ENCODE assay signal across 1 cellular context in genomic region chr17:36127199-36127881, GRCh38.
TF ChIP-seq lines count a peak whose summit lies in the region.

No MANE protein-coding gene starts in this region.

TF ChIP-seq in GM23338, 12 proteins besides CTCF, POLR2A, EP300 and RAD21:
- TF ChIP-seq, protein P1, sequence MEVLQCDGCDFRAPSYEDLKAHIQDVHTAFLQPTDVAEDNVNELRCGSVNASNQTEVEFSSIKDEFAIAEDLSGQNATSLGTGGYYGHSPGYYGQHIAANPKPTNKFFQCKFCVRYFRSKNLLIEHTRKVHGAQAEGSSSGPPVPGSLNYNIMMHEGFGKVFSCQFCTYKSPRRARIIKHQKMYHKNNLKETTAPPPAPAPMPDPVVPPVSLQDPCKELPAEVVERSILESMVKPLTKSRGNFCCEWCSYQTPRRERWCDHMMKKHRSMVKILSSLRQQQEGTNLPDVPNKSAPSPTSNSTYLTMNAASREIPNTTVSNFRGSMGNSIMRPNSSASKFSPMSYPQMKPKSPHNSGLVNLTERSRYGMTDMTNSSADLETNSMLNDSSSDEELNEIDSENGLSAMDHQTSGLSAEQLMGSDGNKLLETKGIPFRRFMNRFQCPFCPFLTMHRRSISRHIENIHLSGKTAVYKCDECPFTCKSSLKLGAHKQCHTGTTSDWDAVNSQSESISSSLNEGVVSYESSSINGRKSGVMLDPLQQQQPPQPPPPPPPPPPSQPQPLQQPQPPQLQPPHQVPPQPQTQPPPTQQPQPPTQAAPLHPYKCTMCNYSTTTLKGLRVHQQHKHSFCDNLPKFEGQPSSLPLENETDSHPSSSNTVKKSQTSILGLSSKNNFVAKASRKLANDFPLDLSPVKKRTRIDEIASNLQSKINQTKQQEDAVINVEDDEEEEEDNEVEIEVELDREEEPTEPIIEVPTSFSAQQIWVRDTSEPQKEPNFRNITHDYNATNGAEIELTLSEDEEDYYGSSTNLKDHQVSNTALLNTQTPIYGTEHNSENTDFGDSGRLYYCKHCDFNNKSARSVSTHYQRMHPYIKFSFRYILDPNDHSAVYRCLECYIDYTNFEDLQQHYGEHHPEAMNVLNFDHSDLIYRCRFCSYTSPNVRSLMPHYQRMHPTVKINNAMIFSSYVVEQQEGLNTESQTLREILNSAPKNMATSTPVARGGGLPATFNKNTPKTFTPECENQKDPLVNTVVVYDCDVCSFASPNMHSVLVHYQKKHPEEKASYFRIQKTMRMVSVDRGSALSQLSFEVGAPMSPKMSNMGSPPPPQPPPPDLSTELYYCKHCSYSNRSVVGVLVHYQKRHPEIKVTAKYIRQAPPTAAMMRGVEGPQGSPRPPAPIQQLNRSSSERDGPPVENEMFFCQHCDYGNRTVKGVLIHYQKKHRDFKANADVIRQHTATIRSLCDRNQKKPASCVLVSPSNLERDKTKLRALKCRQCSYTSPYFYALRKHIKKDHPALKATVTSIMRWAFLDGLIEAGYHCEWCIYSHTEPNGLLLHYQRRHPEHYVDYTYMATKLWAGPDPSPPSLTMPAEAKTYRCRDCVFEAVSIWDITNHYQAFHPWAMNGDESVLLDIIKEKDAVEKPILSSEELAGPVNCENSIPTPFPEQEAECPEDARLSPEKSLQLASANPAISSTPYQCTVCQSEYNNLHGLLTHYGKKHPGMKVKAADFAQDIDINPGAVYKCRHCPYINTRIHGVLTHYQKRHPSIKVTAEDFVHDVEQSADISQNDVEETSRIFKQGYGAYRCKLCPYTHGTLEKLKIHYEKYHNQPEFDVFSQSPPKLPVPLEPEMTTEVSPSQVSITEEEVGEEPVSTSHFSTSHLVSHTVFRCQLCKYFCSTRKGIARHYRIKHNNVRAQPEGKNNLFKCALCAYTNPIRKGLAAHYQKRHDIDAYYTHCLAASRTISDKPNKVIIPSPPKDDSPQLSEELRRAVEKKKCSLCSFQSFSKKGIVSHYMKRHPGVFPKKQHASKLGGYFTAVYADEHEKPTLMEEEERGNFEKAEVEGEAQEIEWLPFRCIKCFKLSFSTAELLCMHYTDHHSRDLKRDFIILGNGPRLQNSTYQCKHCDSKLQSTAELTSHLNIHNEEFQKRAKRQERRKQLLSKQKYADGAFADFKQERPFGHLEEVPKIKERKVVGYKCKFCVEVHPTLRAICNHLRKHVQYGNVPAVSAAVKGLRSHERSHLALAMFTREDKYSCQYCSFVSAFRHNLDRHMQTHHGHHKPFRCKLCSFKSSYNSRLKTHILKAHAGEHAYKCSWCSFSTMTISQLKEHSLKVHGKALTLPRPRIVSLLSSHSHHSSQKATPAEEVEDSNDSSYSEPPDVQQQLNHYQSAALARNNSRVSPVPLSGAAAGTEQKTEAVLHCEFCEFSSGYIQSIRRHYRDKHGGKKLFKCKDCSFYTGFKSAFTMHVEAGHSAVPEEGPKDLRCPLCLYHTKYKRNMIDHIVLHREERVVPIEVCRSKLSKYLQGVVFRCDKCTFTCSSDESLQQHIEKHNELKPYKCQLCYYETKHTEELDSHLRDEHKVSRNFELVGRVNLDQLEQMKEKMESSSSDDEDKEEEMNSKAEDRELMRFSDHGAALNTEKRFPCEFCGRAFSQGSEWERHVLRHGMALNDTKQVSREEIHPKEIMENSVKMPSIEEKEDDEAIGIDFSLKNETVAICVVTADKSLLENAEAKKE (CRISPR knock-in tag; IDR thresholded peaks at IDR 0.05): no peak
- TF ChIP-seq CREB1 (CRISPR knock-in tag; IDR thresholded peaks at IDR 0.05; ENCODE audit: low read depth): no peak
- no peak for TF ChIP-seq POLR2AphosphoS5 (IDR thresholded peaks at IDR 0.05; ENCODE audit: low read depth)
- TF ChIP-seq ZNF114 (CRISPR knock-in tag; IDR thresholded peaks at IDR 0.05): no peak
- no peak for TF ChIP-seq NANOG (IDR thresholded peaks at IDR 0.05; ENCODE audit: borderline replicate concordance)
- no peak for TF ChIP-seq EZH2 (IDR thresholded peaks at IDR 0.05; ENCODE audit: low read depth, unreplicated experiment)
- TF ChIP-seq ETS1 (IDR thresholded peaks at IDR 0.05): no peak
- TF ChIP-seq REST (IDR thresholded peaks at IDR 0.05; ENCODE audit: unreplicated experiment): no peak
- no peak for TF ChIP-seq EZH2phosphoT487 (IDR thresholded peaks at IDR 0.05; ENCODE audit: unreplicated experiment)
- TF ChIP-seq JUNB (IDR thresholded peaks at IDR 0.05; ENCODE audit: unreplicated experiment): no peak
